Comparison of ENCODE assay signal across 1 cellular context in genomic region chr2:65129276-65129612, GRCh38.
TF ChIP-seq lines count a peak whose summit lies in the region.

No MANE protein-coding gene starts in this region.

TF ChIP-seq in GM23338, 12 proteins besides CTCF, POLR2A, EP300 and RAD21 (continued from another document):
- TF ChIP-seq, protein P1, sequence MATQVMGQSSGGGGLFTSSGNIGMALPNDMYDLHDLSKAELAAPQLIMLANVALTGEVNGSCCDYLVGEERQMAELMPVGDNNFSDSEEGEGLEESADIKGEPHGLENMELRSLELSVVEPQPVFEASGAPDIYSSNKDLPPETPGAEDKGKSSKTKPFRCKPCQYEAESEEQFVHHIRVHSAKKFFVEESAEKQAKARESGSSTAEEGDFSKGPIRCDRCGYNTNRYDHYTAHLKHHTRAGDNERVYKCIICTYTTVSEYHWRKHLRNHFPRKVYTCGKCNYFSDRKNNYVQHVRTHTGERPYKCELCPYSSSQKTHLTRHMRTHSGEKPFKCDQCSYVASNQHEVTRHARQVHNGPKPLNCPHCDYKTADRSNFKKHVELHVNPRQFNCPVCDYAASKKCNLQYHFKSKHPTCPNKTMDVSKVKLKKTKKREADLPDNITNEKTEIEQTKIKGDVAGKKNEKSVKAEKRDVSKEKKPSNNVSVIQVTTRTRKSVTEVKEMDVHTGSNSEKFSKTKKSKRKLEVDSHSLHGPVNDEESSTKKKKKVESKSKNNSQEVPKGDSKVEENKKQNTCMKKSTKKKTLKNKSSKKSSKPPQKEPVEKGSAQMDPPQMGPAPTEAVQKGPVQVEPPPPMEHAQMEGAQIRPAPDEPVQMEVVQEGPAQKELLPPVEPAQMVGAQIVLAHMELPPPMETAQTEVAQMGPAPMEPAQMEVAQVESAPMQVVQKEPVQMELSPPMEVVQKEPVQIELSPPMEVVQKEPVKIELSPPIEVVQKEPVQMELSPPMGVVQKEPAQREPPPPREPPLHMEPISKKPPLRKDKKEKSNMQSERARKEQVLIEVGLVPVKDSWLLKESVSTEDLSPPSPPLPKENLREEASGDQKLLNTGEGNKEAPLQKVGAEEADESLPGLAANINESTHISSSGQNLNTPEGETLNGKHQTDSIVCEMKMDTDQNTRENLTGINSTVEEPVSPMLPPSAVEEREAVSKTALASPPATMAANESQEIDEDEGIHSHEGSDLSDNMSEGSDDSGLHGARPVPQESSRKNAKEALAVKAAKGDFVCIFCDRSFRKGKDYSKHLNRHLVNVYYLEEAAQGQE (IDR thresholded peaks at IDR 0.05; ENCODE audit: unreplicated experiment), result no peak
- TF ChIP-seq JUNB (IDR thresholded peaks at IDR 0.05; ENCODE audit: unreplicated experiment), result no peak
